ENCODE assay signal across 26 cellular contexts in genomic region chr10:76331742-76332141, GRCh38.
"Had no signal": no experiment of that assay in that cellular context is flagged by ENCODE, and none has a peak within 500 bp of the region (broad histone marks: within the 10 kb centered on the region; RNA-seq: fewer than 3 reads in every experiment).

No MANE protein-coding gene starts in this region.

- ATAC-seq: activated naive CD4-positive, alpha-beta T cell treated with anti-CD3 and anti-CD28 coated beads, Interleukin-2, amount 50 U/mL, for 72 hours; activated T-cell treated with anti-CD3 and anti-CD28 coated beads, Interleukin-2, amount 50 U/mL, for 72 hours; gastroesophageal sphincter; T-helper 17 cell had no signal

- H3K4me1 ChIP-seq: breast epithelium had no signal

- H3K27me3 ChIP-seq: ascending aorta, breast epithelium, cardiac muscle cell, esophagus squamous epithelium, gastroesophageal sphincter had no signal

- H3K4me3 ChIP-seq: ascending aorta, breast epithelium, cardiac muscle cell, esophagus squamous epithelium, gastroesophageal sphincter had no signal

- H3K9me3 ChIP-seq: ascending aorta, breast epithelium, esophagus squamous epithelium, gastroesophageal sphincter had no signal

- DNase-seq: activated CD4-positive, alpha-beta memory T cell treated with anti-CD3 and anti-CD28 coated beads, Interleukin-2, amount 10 ng/mL, durations not matched to agents 7 days and 5 days; activated CD4-positive, alpha-beta T cell treated with anti-CD3 and anti-CD28 coated beads for 1 hour; activated CD4-positive, alpha-beta T cell treated with anti-CD3 and anti-CD28 coated beads for 4 hours; activated CD4-positive, alpha-beta T cell treated with anti-CD3 and anti-CD28 coated beads, Interleukin-2, amount 10 ng/mL, durations not matched to agents 7 days and 5 days; activated CD4-positive, alpha-beta T cell treated with anti-CD3 and anti-CD28 coated beads, Interleukin-2, amount 50 U/mL, for 4 hours; activated CD4-positive, CD25-positive, alpha-beta regulatory T cell; activated CD8-positive, alpha-beta memory T cell treated with anti-CD3 and anti-CD28 coated beads, Interleukin-2, amount 50 U/mL, for 48 hours; activated gamma-delta T cell; activated naive CD4-positive, alpha-beta T cell; activated naive CD4-positive, alpha-beta T cell treated with anti-CD3 and anti-CD28 coated beads, Interleukin-2, amount 10 ng/mL, durations not matched to agents 7 days and 5 days; activated naive CD8-positive, alpha-beta T cell treated with anti-CD3 and anti-CD28 coated beads, Interleukin-2, amount 10 ng/mL, durations not matched to agents 7 days and 5 days; activated T-cell treated with anti-CD3 and anti-CD28 coated beads for 4 hours; activated T-cell treated with anti-CD3 and anti-CD28 coated beads, Interleukin-2, amount 50 U/mL, for 24 hours; activated T-cell treated with anti-CD3 and anti-CD28 coated beads, Interleukin-2, amount 50 U/mL, for 72 hours; effector CD8-positive, alpha-beta T cell; esophagus squamous epithelium; foreskin melanocyte; T-helper 1 cell; T-helper 17 cell; T1000 had no signal

- H3K27ac ChIP-seq: ascending aorta, breast epithelium, cardiac muscle cell, epithelial cell of prostate, esophagus squamous epithelium had no signal

- H3K36me3 ChIP-seq: ascending aorta, breast epithelium, cardiac muscle cell, esophagus squamous epithelium, gastroesophageal sphincter had no signal
